Comparison of ENCODE assay signal across 1 cellular context in genomic region chr5:1080414-1080813, GRCh38.
TF ChIP-seq lines count a peak whose summit lies in the region.

No MANE protein-coding gene starts in this region.

TF ChIP-seq in K562, 482 proteins besides CTCF, POLR2A, EP300 and RAD21 (continued from another document):
- TF ChIP-seq CHD7 (IDR thresholded peaks at IDR 0.05; ENCODE audit: low read depth, low read length), result no peak
- TF ChIP-seq KHSRP (IDR thresholded peaks at IDR 0.05), result no peak
- TF ChIP-seq MAZ (CRISPR knock-in tag; conservative IDR thresholded peaks at IDR 0.05 in 1 of 2, IDR thresholded peaks at IDR 0.05 in 1 of 2), result no peak
- TF ChIP-seq CHAMP1 (IDR thresholded peaks at IDR 0.05), result no peak
- no peak for TF ChIP-seq RBM22 (IDR thresholded peaks at IDR 0.05; ENCODE audit: low read depth, low read length, poor library complexity, severe bottlenecking)
- TF ChIP-seq NONO (IDR thresholded peaks at IDR 0.05; ENCODE audit: low read depth in 2 of 2, low read length in 1 of 2), result no peak
- no peak for TF ChIP-seq ZNF311 (CRISPR knock-in tag; IDR thresholded peaks at IDR 0.05)
- TF ChIP-seq PRDM10 (IDR thresholded peaks at IDR 0.05; ENCODE audit: partially characterized antibody), result no peak
- no peak for TF ChIP-seq ZBTB26 (CRISPR knock-in tag; IDR thresholded peaks at IDR 0.05)
- TF ChIP-seq ZBTB34 (CRISPR knock-in tag; IDR thresholded peaks at IDR 0.05), result no peak
- TF ChIP-seq POLR2G (IDR thresholded peaks at IDR 0.05; ENCODE audit: low read depth, low read length), result no peak
- TF ChIP-seq HNRNPK (IDR thresholded peaks at IDR 0.05; ENCODE audit: low read depth, low read length, poor library complexity, severe bottlenecking), result no peak
- no peak for TF ChIP-seq ZNF318 (IDR thresholded peaks at IDR 0.05; ENCODE audit: borderline replicate concordance in 1 of 2, low read depth in 1 of 2)
